ENCODE assay signal across 8 cellular contexts in the genomic region with DNA sequence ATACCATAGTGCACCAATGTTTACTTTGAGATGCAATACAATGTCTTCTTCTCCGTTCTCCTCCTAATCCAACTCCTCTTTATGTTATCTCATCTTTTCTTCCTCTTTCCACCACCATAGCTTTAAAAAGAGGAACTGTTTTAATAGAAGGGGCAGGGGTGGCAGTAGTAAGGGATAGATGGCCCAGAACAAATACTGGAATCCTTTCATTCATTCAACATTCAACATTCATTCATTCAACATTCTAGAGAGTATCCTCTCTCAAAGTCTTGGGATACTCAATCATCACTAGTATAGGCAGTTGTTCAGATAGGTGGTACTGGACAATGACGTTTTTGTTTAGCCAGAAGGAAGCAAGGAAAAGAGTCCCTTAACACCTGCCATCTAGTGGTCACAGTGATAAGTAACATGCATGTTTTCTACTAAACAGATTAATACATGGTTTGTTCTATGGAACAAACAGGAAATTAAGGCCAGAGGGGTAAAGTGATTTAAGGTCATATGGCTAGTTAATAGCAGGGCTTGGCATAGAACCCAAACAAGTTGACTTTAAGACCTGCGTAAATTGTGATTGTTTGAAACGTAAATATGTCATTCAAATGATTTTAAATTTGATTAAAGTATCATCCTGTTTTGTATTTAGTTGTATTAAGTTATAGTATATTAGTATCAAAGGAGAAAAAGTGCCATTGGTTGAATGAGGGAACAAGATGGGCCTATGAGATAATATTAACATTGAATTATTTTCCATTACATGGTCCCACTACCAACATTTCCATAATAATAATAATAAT. TPM values are rescaled to one million over a fixed set of nuclear protein-coding genes. Genes with fewer than 3 reads are reported as not detected.
DNase-seq lines count a peak whose midpoint lies in the region; ATAC-seq, FAIRE-seq and TF ChIP-seq lines count a peak whose summit lies in the region.

No MANE protein-coding gene starts in this region.

- H3K9me3 ChIP-seq in mucosa of descending colon (no peaks in the 10 kb centered on the region), T-helper 17 cell (ENCODE audit: control insufficient read depth, low read length, poor library complexity, severe bottlenecking) (no peaks in the 10 kb centered on the region)

- peaks cover 18% of the 10 kb centered on the region for H3K4me1 ChIP-seq in mucosa of descending colon (ENCODE audit: low read depth)

- intact Hi-C loops in mucosa of descending colon (cut with DNase I, micrococcal nuclease): no loop called here

- H3K36me3 ChIP-seq in mucosa of descending colon (ENCODE audit: low read depth): no peaks in the 10 kb centered on the region

- peaks cover 2% of the 10 kb centered on the region for H3K36me3 Mint-ChIP-seq in T-helper 17 cell (ENCODE audit: low read depth)

- ATAC-seq in mucosa of descending colon (peak; percentile 55), T-helper 17 cell (no peak), HG03025 (IDR thresholded peaks at IDR 0.05; ENCODE audit: low FRiP score, unreplicated experiment) (no peak)

- no peak overlapping the region for H3K27ac Mint-ChIP-seq in T-helper 17 cell

- peaks cover 39% of the 10 kb centered on the region for H3K27me3 Mint-ChIP-seq in T-helper 17 cell

- DNase-seq in DMS153 (lab: John Stamatoyannopoulos, UW) (peak; percentile 36), HTR-8/SVneo (ENCODE audit: insufficient read length, low spot score) (peak; percentile 64), NOMO-1 (lab: John Stamatoyannopoulos, UW; ENCODE audit: unreplicated experiment in 2 of 2) (peak; percentile 91 to 98), cerebellar cortex (ENCODE audit: low spot score) (peak; percentile 48), mucosa of descending colon (peak in 1 of 3 donors; percentile 19), T-helper 17 cell (no peak)
- DNase-seq in central memory CD4-positive, alpha-beta T cell: no peak

- peaks cover 5% of the 10 kb centered on the region for H3K4me1 Mint-ChIP-seq in T-helper 17 cell

- H3K4me3 Mint-ChIP-seq in T-helper 17 cell: no peak overlapping the region

- peak; percentile 20 for TF ChIP-seq CTCF in mucosa of descending colon (IDR thresholded peaks at IDR 0.05)

- no peak overlapping the region for H3K4me3 ChIP-seq in mucosa of descending colon

- no peak for FAIRE-seq in HTR-8/SVneo (lab: Jason Lieb, UNC)

RNA-seq across cellular contexts. Expression of a gene that starts 26.9 kb away (rescaled TPM):
- 10 to 100 TPM; 18.3 to 33.2 (median 29.0) TPM for total RNA-seq in mucosa of descending colon
- 1 to 10 TPM in 1 of 2 donors, under 1 TPM in 1; 0.90 to 1.1 TPM for total RNA-seq in T-helper 17 cell

Comparison
In these comparisons a context has a peak if more than half of its experiments do, and no peak if none do; other contexts are left out.
1. DNase-seq: peak in DMS153 (single experiment), HTR-8/SVneo (single experiment), NOMO-1 (2 of 2) and cerebellar cortex (single experiment); none in T-helper 17 cell (0 of 3) and central memory CD4-positive, alpha-beta T cell (single experiment).
2. RNA of a gene that starts 26.9 kb away (total RNA-seq): 18.3 to 33.2 TPM in mucosa of descending colon; 0.90 to 1.1 TPM in T-helper 17 cell; every median in the first group is over 4 times any median in the second.